ENCODE assay signal across 15 cellular contexts in the genomic region with DNA sequence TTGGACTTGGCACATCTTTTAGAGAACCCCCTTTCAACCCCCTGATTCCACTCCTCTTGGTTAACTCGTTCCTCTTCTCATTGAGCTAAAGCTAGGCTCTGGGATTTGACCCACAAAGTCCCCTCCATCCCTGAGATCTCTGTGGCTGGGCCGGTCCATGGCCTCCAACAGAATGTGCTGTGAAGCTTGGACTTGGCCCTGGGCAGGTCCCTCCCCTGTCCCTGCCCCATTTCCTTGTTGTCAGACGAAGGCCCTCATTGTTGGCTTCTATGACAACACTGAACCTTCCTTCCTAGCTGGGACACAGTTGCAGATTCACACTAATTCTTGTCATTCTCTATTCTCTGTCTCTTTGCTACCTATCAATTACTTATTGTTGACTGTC.
"Had no signal": no experiment of that assay in that cellular context is flagged by ENCODE, and none has a peak within 500 bp of the region (broad histone marks: within the 10 kb centered on the region; RNA-seq: fewer than 3 reads in every experiment).

No MANE protein-coding gene starts in this region.

- ATAC-seq: activated CD4-positive, CD25-positive, alpha-beta regulatory T cell treated with anti-CD3 and anti-CD28 coated beads, Interleukin-2, amount 50 U/mL, for 24 hours; effector memory CD8-positive, alpha-beta T cell; lower lobe of right lung; stimulated activated naive CD8-positive, alpha-beta T cell treated with anti-CD3 and anti-CD28 coated beads, Interleukin-15, Interleukin-2, amounts not matched to agents 100 U/mL and 50 U/mL, for 24 hours; T-cell had no signal

- DNase-seq: activated CD4-positive, alpha-beta T cell treated with anti-CD3 and anti-CD28 coated beads, Interleukin-2, amount 50 U/mL, for 4 hours; activated naive CD8-positive, alpha-beta T cell treated with anti-CD3 and anti-CD28 coated beads for 36 hours; activated T-cell treated with anti-CD3 and anti-CD28 coated beads, Interleukin-2, amount 50 U/mL, for 48 hours; amygdala; effector memory CD8-positive, alpha-beta T cell; immature natural killer cell; lower lobe of right lung; stimulated activated CD4-positive, alpha-beta T cell treated with anti-CD3 and anti-CD28 coated beads, Interleukin-4, amount 100 ng/mL, for 4 hours; stimulated activated CD8-positive, alpha-beta memory T cell treated with anti-CD3 and anti-CD28 coated beads, Interleukin-4, amount 100 ng/mL, for 48 hours; stimulated activated naive CD8-positive, alpha-beta T cell treated with anti-CD3 and anti-CD28 coated beads, Interleukin-15, Interleukin-2, amounts not matched to agents 100 U/mL and 50 U/mL, for 24 hours; T-helper 9 cell had no signal

- H3K27ac ChIP-seq: epithelial cell of prostate, lower lobe of right lung, suprapubic skin had no signal
